33 cellular contexts compared by ENCODE assay signal in the genomic region with DNA sequence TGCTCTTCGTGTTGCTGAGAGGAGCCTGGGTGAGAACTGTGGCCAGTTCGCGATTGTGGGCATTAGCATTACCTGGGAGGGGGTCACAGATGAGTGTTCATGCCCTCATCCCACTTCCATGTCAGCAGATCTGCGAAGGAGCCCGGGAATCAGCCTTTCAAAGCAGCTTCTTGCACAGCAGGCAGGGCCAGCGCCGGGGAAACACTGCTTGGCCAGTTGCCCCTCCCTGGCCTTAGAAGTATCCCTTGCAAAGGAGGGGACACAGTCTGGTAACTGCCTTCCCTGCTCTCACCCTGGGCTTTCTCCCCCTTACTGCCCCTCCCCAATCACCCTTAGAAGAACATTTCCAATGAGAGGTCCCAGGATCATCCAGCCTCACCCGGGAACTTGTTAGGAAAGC. TPM values are rescaled to one million over a fixed set of nuclear protein-coding genes. Genes with fewer than 3 reads are reported as not detected.
"Had no signal": no experiment of that assay in that cellular context is flagged by ENCODE, and none has a peak within 500 bp of the region (broad histone marks: within the 10 kb centered on the region; RNA-seq: fewer than 3 reads in every experiment).

No MANE protein-coding gene starts in this region.

- H3K4me3 ChIP-seq: adrenal gland, SJCRH30 had no signal

- H3K9me2 ChIP-seq: SK-N-SH had no signal

- H3K27me3 ChIP-seq: SJCRH30 had no signal

- H3K27ac ChIP-seq: adrenal gland, SJCRH30 had no signal

- H3K9me3 ChIP-seq: adrenal gland, SJCRH30, SK-N-SH had no signal

- H3K36me3 ChIP-seq: adrenal gland, SJCRH30 had no signal

- DNase-seq: activated CD4-positive, alpha-beta T cell treated with anti-CD3 and anti-CD28 coated beads for 36 hours; activated CD4-positive, alpha-beta T cell treated with anti-CD3 and anti-CD28 coated beads, Interleukin-2, amount 10 ng/mL, durations not matched to agents 7 days and 5 days; activated CD4-positive, alpha-beta T cell treated with anti-CD3 and anti-CD28 coated beads, Interleukin-2, amount 50 U/mL, for 48 hours; activated CD8-positive, alpha-beta memory T cell treated with anti-CD3 and anti-CD28 coated beads, Interleukin-2, amount 50 U/mL, for 4 hours; activated gamma-delta T cell treated with Interleukin-2 at 50 U/mL for 16 hours; activated naive CD4-positive, alpha-beta T cell treated with anti-CD3 and anti-CD28 coated beads for 36 hours; activated T-cell treated with anti-CD3 and anti-CD28 coated beads for 4 hours; activated T-cell treated with anti-CD3 and anti-CD28 coated beads, Interleukin-2, amount 50 U/mL, for 4 hours; adrenal gland; anterior cingulate cortex; caudate nucleus; Karpas-422; KBM-7; NCI-H1048; NCI-H1105 treated with DMSO at 0.1 percent for 48 hours; NCI-H1436 treated with DMSO at 0.1 percent for 48 hours; NCI-H1694 treated with DMSO at 0.1 percent for 48 hours; NCI-H2029; NCI-H345; NCI-H526; NCI-H748 treated with DMSO at 0.1 percent for 48 hours; OCI-M1; SHP77; SJCRH30; SK-N-SH; T-cell; T-helper 17 cell had no signal

- H3K4me2 ChIP-seq: SK-N-SH had no signal

- H3K9ac ChIP-seq: SK-N-SH had no signal

- ATAC-seq: activated CD4-positive, alpha-beta T cell treated with anti-CD3 and anti-CD28 coated beads for 36 hours; activated CD4-positive, CD25-positive, alpha-beta regulatory T cell treated with anti-CD3 and anti-CD28 coated beads, Interleukin-2, amount 50 U/mL, for 24 hours; activated naive CD4-positive, alpha-beta T cell treated with anti-CD3 and anti-CD28 coated beads, Interleukin-2, amount 50 U/mL, for 72 hours; activated T-cell treated with anti-CD3 and anti-CD28 coated beads, Interleukin-2, amount 50 U/mL, for 4 hours; Panc1; T-cell; T-helper 17 cell; WTC11 had no signal

- H3K4me1 ChIP-seq: adrenal gland had no signal

RNA-seq across cellular contexts. Expression of a gene that starts 42.8 kb away (rescaled TPM):
- total RNA-seq: activated CD4-positive, alpha-beta T cell treated with anti-CD3 and anti-CD28 coated beads for 36 hours; activated CD4-positive, alpha-beta T cell treated with anti-CD3 and anti-CD28 coated beads, Interleukin-2, amount 10 ng/mL, durations not matched to agents 7 days and 5 days; activated naive CD4-positive, alpha-beta T cell treated with anti-CD3 and anti-CD28 coated beads for 36 hours; activated naive CD4-positive, alpha-beta T cell treated with anti-CD3 and anti-CD28 coated beads, Interleukin-2, amount 50 U/mL, for 72 hours; activated T-helper 1 cell treated with anti-CD3 and anti-CD28 coated beads, Interleukin-12 subunit alpha, Interleukin-12 subunit beta, Interleukin-2, Interleukin-4 antibody, amounts not matched to agents 30 ng/mL and 10 ng/mL and 1 ng/mL, durations not matched to agents 14 hours and 24 hours and 36 hours; MCF 10A; T-helper 17 cell; WTC11 had no signal
